11 cellular contexts compared by ENCODE assay signal in genomic region chr5:35012365-35012764, GRCh38. TPM values are rescaled to one million over a fixed set of nuclear protein-coding genes. Genes with fewer than 3 reads are reported as not detected.
"Had no signal": no experiment of that assay in that cellular context is flagged by ENCODE, and none has a peak within 500 bp of the region (broad histone marks: within the 10 kb centered on the region; RNA-seq: fewer than 3 reads in every experiment).

No MANE protein-coding gene starts in this region.

- H3K4me3 ChIP-seq: GM23248, GM23338, HAP-1 had no signal

- H3K27ac ChIP-seq: GM23248 had no signal

- H3K4me1 ChIP-seq: HAP-1 had no signal

- H3K9me3 ChIP-seq: HAP-1 had no signal

- H3K36me3 ChIP-seq: HAP-1 had no signal

- ATAC-seq: GM23338, HCT116 had no signal

- DNase-seq: GM23248, GOT3, H7, H9, HCEC 1CT, HFFc6 had no signal

RNA-seq across cellular contexts. Expression of gene AGXT2, which starts 35.4 kb away (rescaled TPM):
- total RNA-seq: GM23248, GM23338, H1, H4, H7, H9, HFFc6 had no signal
- polyA plus RNA-seq: GM23248, GM23338, H1 had no signal
